Comparison of ENCODE assay signal across 8 cellular contexts in the genomic region with DNA sequence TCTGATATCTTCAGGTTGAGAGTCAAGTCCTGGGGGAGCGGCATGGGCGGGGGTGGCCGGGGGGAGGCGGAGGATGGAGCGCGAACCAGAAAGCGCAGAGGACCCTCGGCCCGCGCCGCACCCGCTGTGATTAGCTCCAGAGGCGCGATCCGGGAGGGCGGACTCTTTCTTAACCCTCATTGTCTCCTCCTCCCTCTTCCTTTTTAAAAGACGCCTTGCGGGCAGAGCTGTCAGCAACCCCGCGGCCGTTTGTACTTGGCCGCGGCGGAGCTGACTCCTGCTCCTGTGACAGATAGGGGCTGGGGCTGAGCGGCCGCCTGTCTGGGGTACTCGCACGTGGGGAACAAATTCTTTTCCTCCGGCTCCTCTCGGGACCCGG. TPM values are rescaled to one million over a fixed set of nuclear protein-coding genes. Genes with fewer than 3 reads are reported as not detected.
DNase-seq lines count a peak whose midpoint lies in the region; ATAC-seq and TF ChIP-seq lines count a peak whose summit lies in the region.

Gene SHISA3 (plus strand): TSS at position 233 of the 379 bp plus-strand sequence. CDS start 569 bp downstream, outside the sequence.

- DNase-seq in BE2C = peak; percentile 60
- peak; percentile 14 to 37 for DNase-seq in heart right ventricle
- no peak for DNase-seq in retinal pigment epithelial cell (ENCODE audit: low read depth)
- no peak for DNase-seq in midbrain (lab: John Stamatoyannopoulos, UW)
- no peak for DNase-seq in PC-9

- H3K4me1 ChIP-seq in BE2C = peaks cover 6% of the 10 kb centered on the region
- H3K4me1 ChIP-seq in heart right ventricle = peaks cover 0 to 36% (median 28%) of the 10 kb centered on the region in 9 donors
- no peaks in the 10 kb centered on the region for H3K4me1 ChIP-seq in PC-9 (replicated peaks; ENCODE audit: insufficient read depth)

- no peak within 1 kb of the TSS for H2AFZ ChIP-seq in PC-9

- 0 to 1% methylated on average over 29 to 31 of the region's 31 CpGs for WGBS in heart right ventricle, 2 donors

- H4K20me1 ChIP-seq in PC-9 (ENCODE audit: insufficient read depth) = no peaks in the 10 kb centered on the region

- TF ChIP-seq CTCF in BE2C (IDR thresholded peaks at IDR 0.05; ENCODE audit: low read depth, low read length) (no peak), WI38 (IDR thresholded peaks at IDR 0.05; ENCODE audit: low read depth, low read length) (no peak), heart right ventricle (IDR thresholded peaks at IDR 0.05) (no peak), retinal pigment epithelial cell (conservative IDR thresholded peaks at IDR 0.05; ENCODE audit: low read depth, low read length) (no peak), PC-9 (conservative IDR thresholded peaks at IDR 0.05) (no peak)

- intact Hi-C loops in heart right ventricle (cut with DNase I) = loop anchor here in 1 of 10 donors (10.0 kb wide), 1 partner anchor 108 kb away; no protein-coding TSS in a partner anchor
- intact Hi-C loops in PC-9 (cut with micrococcal nuclease; ENCODE audit: unreplicated experiment) = no loop called here

- no TSS peak for BruUV-seq in PC-9 (replicated peaks; lab: Mats Ljungman, UMichigan)

- CTCF ChIA-PET in PC-9 (lab: Charles Lee) = no interaction called here

- no peaks in the 10 kb centered on the region for H3K9me2 ChIP-seq in PC-9 (ENCODE audit: insufficient read depth)

- H3K36me3 ChIP-seq in BE2C = no peaks in the 10 kb centered on the region
- no peaks in the 10 kb centered on the region for H3K36me3 ChIP-seq in heart right ventricle
- no peaks in the 10 kb centered on the region for H3K36me3 ChIP-seq in PC-9 (ENCODE audit: low read depth)

- H3K4me3 ChIP-seq in BE2C (ENCODE audit: low read depth, low read length) = peak within 1 kb of the TSS; percentile 78
- peak within 1 kb of the TSS; percentile 68 for H3K4me3 ChIP-seq in WI38 (ENCODE audit: low read depth, low read length)
- H3K4me3 ChIP-seq in heart right ventricle = peak within 1 kb of the TSS; percentile 14 to 80 (median 58)
- H3K4me3 ChIP-seq in retinal pigment epithelial cell (ENCODE audit: low read length) = peak within 1 kb of the TSS; percentile 35
- H3K4me3 ChIP-seq in PC-9 = no peak within 1 kb of the TSS

- no peaks in the 10 kb centered on the region for H3F3A ChIP-seq in PC-9 (ENCODE audit: insufficient read depth, low read depth)

- POLR2A ChIA-PET in PC-9 (lab: Charles Lee; ENCODE audit: unreplicated experiment) = no interaction called here

- H3K9me3 ChIP-seq in BE2C = no peaks in the 10 kb centered on the region
- H3K9me3 ChIP-seq in heart right ventricle = no peaks in the 10 kb centered on the region
- no peaks in the 10 kb centered on the region for H3K9me3 ChIP-seq in PC-9 (ENCODE audit: insufficient read depth, low read depth)

- H3K79me2 ChIP-seq in PC-9 (ENCODE audit: low read depth) = no peaks in the 10 kb centered on the region

- H3K27ac ChIP-seq in heart right ventricle = peak within 1 kb of the TSS in 6 of 10 donors; percentile 1 to 55 (median 35)
- no peak within 1 kb of the TSS for H3K27ac ChIP-seq in PC-9

- ATAC-seq in GM18909 (IDR thresholded peaks at IDR 0.05; ENCODE audit: poor library complexity, unreplicated experiment) (peak; percentile 50), HG03432 (IDR thresholded peaks at IDR 0.05; ENCODE audit: unreplicated experiment) (peak; percentile 61), heart right ventricle (peak; percentile 45 to 70 (median 57))

- H3K27me3 ChIP-seq in BE2C = no peaks in the 10 kb centered on the region
- peaks cover 0 to 74% (median 41%) of the 10 kb centered on the region in 7 donors for H3K27me3 ChIP-seq in heart right ventricle
- H3K27me3 ChIP-seq in PC-9 (ENCODE audit: insufficient read depth, low read depth) = peaks cover 24% of the 10 kb centered on the region

- no peak within 1 kb of the TSS for H3K4me2 ChIP-seq in PC-9

RNA-seq across cellular contexts. Expression of gene SHISA3, which starts in this region (rescaled TPM):
- 3.8 TPM for polyA plus RNA-seq in BE2C (2012; ENCODE audit: insufficient read depth, insufficient read length, low read depth)
- total RNA-seq in heart right ventricle = 1 to 10 TPM; 1.5 to 8.8 (median 2.8) TPM
- 10 to 100 TPM; 14.9 to 19.0 TPM for polyA plus RNA-seq in heart right ventricle
- total RNA-seq in PC-9 (2021) = not detected in 2 replicates

Comparison
In these comparisons a context has a peak if more than half of its experiments do, and no peak if none do; other contexts are left out.
1. DNase-seq: peak in BE2C (single experiment) and heart right ventricle (2 of 2); none in retinal pigment epithelial cell (single experiment), midbrain (single experiment) and PC-9 (0 of 2).
2. Peak in every context shown above with its lines, with median percentiles within 50 percentile points of each other: ATAC-seq.